Comparison of ENCODE assay signal across 9 cellular contexts in the genomic region with DNA sequence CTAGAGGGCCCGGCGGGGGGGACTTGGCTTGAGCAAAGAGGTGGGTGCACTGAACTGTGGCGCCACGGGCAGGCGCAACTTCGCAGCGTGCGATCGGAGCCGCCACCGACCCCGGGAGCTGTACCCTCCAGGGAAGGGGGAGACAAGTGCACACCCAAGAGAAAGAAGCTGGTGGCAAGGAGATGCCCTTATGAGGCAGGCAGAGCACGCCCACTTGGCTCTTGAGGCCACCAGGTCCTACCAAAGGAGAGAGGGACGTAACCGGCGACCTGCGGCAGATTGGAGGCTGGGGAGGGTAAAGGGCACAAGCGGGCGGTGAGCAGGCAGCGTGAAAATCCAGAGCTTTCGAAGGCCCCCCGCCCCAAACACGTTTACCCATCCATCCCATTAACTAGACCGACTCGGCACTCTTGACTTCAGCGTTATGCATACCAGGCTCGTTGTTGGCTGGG. TPM values are rescaled to one million over a fixed set of nuclear protein-coding genes. Genes with fewer than 3 reads are reported as not detected.
DNase-seq lines count a peak whose midpoint lies in the region; ATAC-seq, FAIRE-seq and TF ChIP-seq lines count a peak whose summit lies in the region.
"Had no signal": no experiment of that assay in that cellular context is flagged by ENCODE, and none has a peak within 500 bp of the region (broad histone marks: within the 10 kb centered on the region; RNA-seq: fewer than 3 reads in every experiment).

No MANE protein-coding gene starts in this region.

- TF ChIP-seq EP300 in HepG2 (IDR thresholded peaks at IDR 0.05; ENCODE audit: low read depth in 2 of 2, low read length in 2 of 2) (no peak), HepG2 (CRISPR knock-in tag; IDR thresholded peaks at IDR 0.05; ENCODE audit: borderline replicate concordance) (no peak)

- TF ChIP-seq POLR2A in HepG2 (IDR thresholded peaks at IDR 0.05; ENCODE audit: insufficient read depth in 1 of 2, low read depth in 2 of 2, low read length in 2 of 2) (no peak), body of pancreas (IDR thresholded peaks at IDR 0.05) (no peak)

- H3K4me1 Mint-ChIP-seq in activated naive CD8-positive, alpha-beta T cell (ENCODE audit: low read depth), result peaks cover 59% of the 10 kb centered on the region

- peak overlapping the region; percentile 99 for H3K4me2 ChIP-seq in HepG2 (ENCODE audit: low read depth, low read length)

- no peak overlapping the region for H2AFZ ChIP-seq in HepG2 (ENCODE audit: low read length)

- H3K4me3 ChIP-seq in HepG2 (replicated peaks in 1 of 3; ENCODE audit: insufficient read depth in 1 of 3, low read depth in 2 of 3, low read length in 3 of 3) (peak overlapping the region; percentile 61 to 75 (median 65)), body of pancreas (no peak overlapping the region)

- CTCF ChIA-PET in HepG2 (lab: Yijun Ruan, JAX; ENCODE audit: low intra/inter-chr PET ratio, low total read pairs), result no interaction called here

- H3K4me3 Mint-ChIP-seq in activated naive CD8-positive, alpha-beta T cell, result peak overlapping the region; percentile 83

- intact Hi-C loops in HepG2 (cut with micrococcal nuclease; ENCODE audit: unreplicated experiment) (loop anchor here (1.0 to 10.0 kb wide), 6 partner anchors 17 to 1127 kb away; partner anchors contain the start of genes DLX1 and METAP1D), body of pancreas (cut with DNase I) (loop anchor here (10.0 kb wide), 1 partner anchor 287 kb away; no protein-coding TSS in a partner anchor)

- WGBS in HepG2 (ENCODE audit: low lambda C conversion rate), result 7% methylated on average over 17 of the region's 27 CpGs
- 3 to 4% methylated on average over 15 to 27 of the region's 27 CpGs for WGBS in body of pancreas, 2 donors

- H3K79me2 ChIP-seq in HepG2 (ENCODE audit: insufficient read depth, low read length), result no peaks in the 10 kb centered on the region

- no peaks in the 10 kb centered on the region for H3K36me3 ChIP-seq in HepG2 (replicated peaks in 1 of 2; ENCODE audit: control insufficient read depth in 1 of 2, insufficient read depth in 2 of 2, low read length in 2 of 2)
- H3K36me3 ChIP-seq in body of pancreas (replicated peaks in 1 of 2; ENCODE audit: insufficient read depth in 1 of 2, low read depth in 2 of 2), result no peaks in the 10 kb centered on the region

- H3K36me3 Mint-ChIP-seq in activated naive CD8-positive, alpha-beta T cell, result no peaks in the 10 kb centered on the region

- TF ChIP-seq CTCF in HepG2 (CRISPR knock-in tag; IDR thresholded peaks at IDR 0.05) (peak; percentile 41; the same call in 1 of the 2 replicates), body of pancreas (IDR thresholded peaks at IDR 0.05) (no peak)

- no peaks in the 10 kb centered on the region for H3K9me3 ChIP-seq in HepG2 (ENCODE audit: low read length)
- H3K9me3 ChIP-seq in body of pancreas, result no peaks in the 10 kb centered on the region

- H4K20me1 ChIP-seq in HepG2 (ENCODE audit: insufficient read depth, low read length), result no peaks in the 10 kb centered on the region; the same call in 1 of the 2 replicates

- ATAC-seq in HepG2, result peak; percentile 1
- ATAC-seq in body of pancreas, result no peak

- peaks cover 39% of the 10 kb centered on the region for H3K27me3 Mint-ChIP-seq in activated naive CD8-positive, alpha-beta T cell

- H3K27ac ChIP-seq in HepG2 (ENCODE audit: extremely low read length, insufficient read depth, low read length) (no peak overlapping the region), body of pancreas (no peak overlapping the region)

- H3K4me1 ChIP-seq in HepG2 (ENCODE audit: insufficient read depth, low read length) (peaks cover 71% of the 10 kb centered on the region), body of pancreas (peaks cover 66% of the 10 kb centered on the region)

- peak overlapping the region; percentile 47 for H3K9ac ChIP-seq in HepG2 (ENCODE audit: insufficient read depth, low read depth, low read length)

- FAIRE-seq in HepG2 (lab: Jason Lieb, UNC), result no peak

- no peaks in the 10 kb centered on the region for H3K9me3 Mint-ChIP-seq in activated naive CD8-positive, alpha-beta T cell (ENCODE audit: low read depth)

- DNase-seq in COR-L47 (lab: John Stamatoyannopoulos, UW) (peak; percentile 90), HuH-7 (ENCODE audit: low spot score) (peak; percentile 59), HepG2 (ENCODE audit: low spot score) (no peak), SKM-1 (lab: John Stamatoyannopoulos, UW; ENCODE audit: unreplicated experiment) (no peak), NCI-H2029 treated with DMSO at 0.1 percent for 48 hours (lab: John Stamatoyannopoulos, UW) (no peak), cerebellar nuclear complex (lab: John Stamatoyannopoulos, UW) (no peak), body of pancreas (no peak)

- BruUV-seq in HepG2 (replicated peaks; lab: Mats Ljungman, UMichigan), result TSS peak; percentile 74

- H3K27me3 ChIP-seq in HepG2 (ENCODE audit: control insufficient read depth in 1 of 2, insufficient read depth in 2 of 2, low read length in 2 of 2), result peaks cover 12 to 45% of the 10 kb centered on the region in 2 experiments
- H3K27me3 ChIP-seq in body of pancreas, result peaks cover 13 to 93% of the 10 kb centered on the region in 2 donors

- POLR2A ChIA-PET in HepG2 (lab: Yijun Ruan, JAX), result interaction anchor here (0.9 to 2.8 kb wide), 11 partner anchors 11 to 414 kb away, joined by 3 to 42 read pairs (median 7); partner anchors contain the start of genes DLX1, DYNC1I2 and SLC25A12

- peak; percentile 14; the same call in 1 of the 2 replicates for TF ChIP-seq RAD21 in HepG2 (CRISPR knock-in tag; IDR thresholded peaks at IDR 0.05)

- no peak overlapping the region for H3K27ac Mint-ChIP-seq in activated naive CD8-positive, alpha-beta T cell

- in situ Hi-C loops in HepG2 (cut with HindIII; ENCODE audit: extremely low pct_ligation_motif_present, low pct_unique_long_range_greater_than_20kb), result loop anchor here (5.0 to 10.0 kb wide), 2 partner anchors 104 to 307 kb away; partner anchors contain the start of gene METAP1D

TF ChIP-seq in HepG2, 621 proteins besides CTCF, POLR2A, EP300 and RAD21 (continues in another document):
- 0 out of 2 replicates have a peak, but pooled peaks have one; percentile 17 for TF ChIP-seq ZNF501 (CRISPR knock-in tag; IDR thresholded peaks at IDR 0.05)
- no peak for TF ChIP-seq ZFYVE20 (CRISPR knock-in tag; IDR thresholded peaks at IDR 0.05; ENCODE audit: borderline replicate concordance, low read depth)
- no peak for TF ChIP-seq ZNF547 (CRISPR knock-in tag; IDR thresholded peaks at IDR 0.05)
- peak; percentile 24; the same call in 1 of the 2 replicates for TF ChIP-seq ZNF253 (CRISPR knock-in tag; IDR thresholded peaks at IDR 0.05; ENCODE audit: borderline replicate concordance)
- 0 out of 2 replicates have a peak, but pooled peaks have one; percentile 2 for TF ChIP-seq ZNF230 (CRISPR knock-in tag; IDR thresholded peaks at IDR 0.05)

RNA-seq across cellular contexts. Expression of gene DLX2, which starts 1.0 kb away (rescaled TPM):
- 0.15 TPM in 1 of 2 replicates, not detected in the other for total RNA-seq in HepG2 (2016; rRNA removed; fragmentation: Illumina TruSeq; extraction: Trizol)
- total RNA-seq in HepG2 (2016; cell fraction: cytosol; rRNA removed; fragmentation: Illumina TruSeq; extraction: Trizol; ENCODE audit: low read depth), result 0.09 TPM in 1 of 2 replicates, not detected in the other
- total RNA-seq in HepG2 (2016; cell fraction: insoluble cytoplasmic fraction; rRNA removed; fragmentation: Illumina TruSeq; extraction: Trizol), result 0.09 TPM in 1 of 2 replicates, not detected in the other
- total RNA-seq in HepG2 (2016; cell fraction: membrane; rRNA removed; fragmentation: Illumina TruSeq; extraction: Trizol), result 0.06 and 0.17 TPM in 2 replicates
- total RNA-seq in HepG2 (2016; cell fraction: nucleus; rRNA removed; fragmentation: Illumina TruSeq; extraction: Trizol), result not detected in 2 replicates
- polyA plus RNA-seq in HepG2 (2011; rRNA removed), result 0.07 TPM in 2 replicates
- polyA plus RNA-seq in HepG2 (2011; cell fraction: cytosol; rRNA removed), result 0.04 and 0.05 TPM in 2 replicates
- 0.29 and 0.59 TPM in 2 replicates for polyA plus RNA-seq in HepG2 (2011; cell fraction: nucleus; rRNA removed)
- polyA plus RNA-seq in HepG2 (2012), result 0.17 and 0.25 TPM in 2 replicates
- 0.07 and 0.12 TPM in 2 replicates for polyA plus RNA-seq in HepG2 (2016; cell fraction: cytosol; fragmentation: Illumina TruSeq; extraction: Trizol; ENCODE audit: low read depth)
- 0.25 and 0.37 TPM in 2 replicates for polyA plus RNA-seq in HepG2 (2016; cell fraction: insoluble cytoplasmic fraction; fragmentation: Illumina TruSeq; extraction: Trizol; ENCODE audit: low read depth)
- polyA plus RNA-seq in HepG2 (2016; cell fraction: membrane; fragmentation: Illumina TruSeq; extraction: Trizol; ENCODE audit: low read depth), result 0.21 and 0.24 TPM in 2 replicates
- polyA plus RNA-seq in HepG2 (2016; cell fraction: nucleus; fragmentation: Illumina TruSeq; extraction: Trizol; ENCODE audit: insufficient read depth, low read depth), result 0.36 and 0.59 TPM in 2 replicates
- polyA minus RNA-seq in HepG2 (2011; rRNA and poly(A)+ RNA removed; ENCODE audit: low replicate concordance), result 0.07 and 0.10 TPM in 2 replicates
- 0.20 and 0.44 TPM in 2 replicates for polyA minus RNA-seq in HepG2 (2011; cell fraction: cytosol; rRNA and poly(A)+ RNA removed)
- not detected in 2 replicates for polyA minus RNA-seq in HepG2 (2011; cell fraction: nucleus; rRNA and poly(A)+ RNA removed)
- not detected for total RNA-seq in body of pancreas
- total RNA-seq: T-helper 1 cell treated with Interleukin-12 subunit alpha and Interleukin-12 subunit beta and Interleukin-4 antibody, amounts not matched to agents 30 ng/mL and 1 ng/mL, for 36 hours had no signal

RNA-seq across cellular contexts. Expression of gene DLX1, which starts 16.4 kb away (rescaled TPM):
- total RNA-seq in HepG2 (2016; rRNA removed; fragmentation: Illumina TruSeq; extraction: Trizol) (0.18 TPM in 1 of 2 replicates, not detected in the other), body of pancreas (not detected)
- not detected in 2 replicates for total RNA-seq in HepG2 (2016; cell fraction: cytosol; rRNA removed; fragmentation: Illumina TruSeq; extraction: Trizol; ENCODE audit: low read depth)
- total RNA-seq in HepG2 (2016; cell fraction: insoluble cytoplasmic fraction; rRNA removed; fragmentation: Illumina TruSeq; extraction: Trizol), result 0.13 and 0.52 TPM in 2 replicates
- total RNA-seq in HepG2 (2016; cell fraction: membrane; rRNA removed; fragmentation: Illumina TruSeq; extraction: Trizol), result 0.09 TPM in 1 of 2 replicates, not detected in the other
- total RNA-seq in HepG2 (2016; cell fraction: nucleus; rRNA removed; fragmentation: Illumina TruSeq; extraction: Trizol), result 0.25 and 0.37 TPM in 2 replicates
- 0.69 and 0.86 TPM in 2 replicates for polyA plus RNA-seq in HepG2 (2011; rRNA removed)
- polyA plus RNA-seq in HepG2 (2011; cell fraction: cytosol; rRNA removed), result 0.40 and 0.47 TPM in 2 replicates
- 3.0 and 3.7 TPM in 2 replicates for polyA plus RNA-seq in HepG2 (2011; cell fraction: nucleus; rRNA removed)
- polyA plus RNA-seq in HepG2 (2012), result 0.32 and 0.51 TPM in 2 replicates
- polyA plus RNA-seq in HepG2 (2016; cell fraction: cytosol; fragmentation: Illumina TruSeq; extraction: Trizol; ENCODE audit: low read depth), result 0.19 TPM in 1 of 2 replicates, not detected in the other
- 0.27 and 0.41 TPM in 2 replicates for polyA plus RNA-seq in HepG2 (2016; cell fraction: insoluble cytoplasmic fraction; fragmentation: Illumina TruSeq; extraction: Trizol; ENCODE audit: low read depth)
- 0.09 and 0.16 TPM in 2 replicates for polyA plus RNA-seq in HepG2 (2016; cell fraction: membrane; fragmentation: Illumina TruSeq; extraction: Trizol; ENCODE audit: low read depth)
- polyA plus RNA-seq in HepG2 (2016; cell fraction: nucleus; fragmentation: Illumina TruSeq; extraction: Trizol; ENCODE audit: insufficient read depth, low read depth), result 0.94 TPM in 1 of 2 replicates, not detected in the other
- 0.89 and 1.8 TPM in 2 replicates for polyA minus RNA-seq in HepG2 (2011; rRNA and poly(A)+ RNA removed; ENCODE audit: low replicate concordance)
- 0.40 and 1.1 TPM in 2 replicates for polyA minus RNA-seq in HepG2 (2011; cell fraction: cytosol; rRNA and poly(A)+ RNA removed)
- polyA minus RNA-seq in HepG2 (2011; cell fraction: nucleus; rRNA and poly(A)+ RNA removed), result 1.8 and 2.2 TPM in 2 replicates
- total RNA-seq: T-helper 1 cell treated with Interleukin-12 subunit alpha and Interleukin-12 subunit beta and Interleukin-4 antibody, amounts not matched to agents 30 ng/mL and 1 ng/mL, for 36 hours had no signal

Comparison
In these comparisons a context has a peak if more than half of its experiments do, and no peak if none do; other contexts are left out.
1. DNase-seq: peak in COR-L47 (single experiment) and HuH-7 (single experiment); none in HepG2 (single experiment), SKM-1 (single experiment), NCI-H2029 treated with DMSO at 0.1 percent for 48 hours (single experiment), cerebellar nuclear complex (0 of 2) and body of pancreas (0 of 4).
2. H3K4me3 ChIP-seq: peak in HepG2 (3 of 3); none in body of pancreas (0 of 2).